Comparison of ENCODE assay signal across 26 cellular contexts in the genomic region with DNA sequence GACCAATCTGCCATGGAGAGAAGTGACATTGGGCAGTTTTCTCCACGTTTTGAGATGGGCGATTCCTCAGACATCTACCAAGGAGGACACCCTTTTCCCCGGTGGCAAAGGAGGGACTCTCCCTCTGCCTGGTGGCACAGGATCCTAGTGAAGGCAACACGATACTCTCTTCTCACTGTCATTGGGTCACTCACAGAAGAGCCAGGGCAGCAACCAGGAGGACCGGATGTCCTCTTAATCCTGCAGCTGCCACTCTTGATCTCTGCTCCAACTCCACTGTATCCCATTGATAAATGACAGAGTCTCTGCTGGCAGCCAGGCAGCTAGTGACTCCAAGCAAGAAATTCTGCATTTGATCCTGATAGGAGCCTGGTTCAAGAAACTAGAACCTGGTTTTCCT. TPM values are rescaled to one million over a fixed set of nuclear protein-coding genes. Genes with fewer than 3 reads are reported as not detected.
DNase-seq lines count a peak whose midpoint lies in the region; ATAC-seq, FAIRE-seq and TF ChIP-seq lines count a peak whose summit lies in the region.
"Had no signal": no experiment of that assay in that cellular context is flagged by ENCODE, and none has a peak within 500 bp of the region (broad histone marks: within the 10 kb centered on the region; RNA-seq: fewer than 3 reads in every experiment).

No MANE protein-coding gene starts in this region.

- no peak overlapping the region for H2AFZ ChIP-seq in astrocyte (ENCODE audit: low read depth, low read length)
- H2AFZ ChIP-seq: hepatocyte had no signal

- H4K20me1 ChIP-seq in astrocyte (ENCODE audit: insufficient read depth, low read length): peaks cover 27% of the 10 kb centered on the region

- no peak overlapping the region for H3K4me3 ChIP-seq in astrocyte (ENCODE audit: insufficient read depth, low read depth, low read length)
- H3K4me3 ChIP-seq in thyroid gland (replicated peaks in 1 of 3): no peak overlapping the region
- H3K4me3 ChIP-seq: hepatocyte, pancreas, SJSA1, skin epidermis had no signal

- no peak overlapping the region for H3K9ac ChIP-seq in astrocyte (ENCODE audit: low read length)

- DNase-seq in NCI-H2029 treated with DMSO at 0.1 percent for 48 hours (lab: John Stamatoyannopoulos, UW) (peak; percentile 48), astrocyte (ENCODE audit: low read depth) (no peak), myocyte (ENCODE audit: low read depth) (peak; percentile 85), thyroid gland (no peak), GM10266 (ENCODE audit: extremely low spot score) (no peak), GF-D8 (lab: John Stamatoyannopoulos, UW) (no peak)
- no peak for DNase-seq in stimulated activated naive CD8-positive, alpha-beta T cell treated with anti-CD3 and anti-CD28 coated beads, Interleukin-15, Interleukin-2, amounts not matched to agents 100 U/mL and 50 U/mL, for 24 hours
- DNase-seq: activated B cell treated with CpG ODN at 0.5 μM for 24 hours; activated CD4-positive, alpha-beta memory T cell treated with anti-CD3 and anti-CD28 coated beads, Interleukin-2, amount 10 ng/mL, durations not matched to agents 7 days and 5 days; activated naive CD4-positive, alpha-beta T cell treated with Interleukin-2 at 50 U/mL for 16 hours; COR-L47; endodermal cell; KBM-7; MV-4-11; naive thymus-derived CD8-positive, alpha-beta T cell; NCI-H1930; NCI-H446 treated with DMSO at 0.1 percent for 48 hours; pancreas; stimulated activated CD4-positive, alpha-beta T cell treated with anti-CD3 and anti-CD28 coated beads, Interleukin-4, amount 100 ng/mL, for 1 hour had no signal

- 81 to 84% methylated on average over 5 of the region's 5 CpGs for WGBS in thyroid gland, 2 donors

- peaks cover 95% of the 10 kb centered on the region for H3K79me2 ChIP-seq in astrocyte (ENCODE audit: insufficient read depth, low read length)

- no peaks in the 10 kb centered on the region for H3K27me3 Mint-ChIP-seq in astrocyte (ENCODE audit: low read depth, unreplicated experiment)
- H3K27me3 Mint-ChIP-seq: activated CD4-positive, alpha-beta memory T cell treated with anti-CD3 and anti-CD28 coated beads, Interleukin-2, amount 10 ng/mL, durations not matched to agents 7 days and 5 days had no signal

- H3K4me1 ChIP-seq in astrocyte (ENCODE audit: insufficient read depth, low read length) (peaks cover 43% of the 10 kb centered on the region), thyroid gland (peaks cover 51 to 69% of the 10 kb centered on the region in 2 donors)
- H3K4me1 ChIP-seq: pancreas had no signal

- FAIRE-seq in astrocyte (lab: Jason Lieb, UNC): no peak
- FAIRE-seq: GM18507, islet of Langerhans, pancreas had no signal

- no peak for TF ChIP-seq CTCF in astrocyte (IDR thresholded peaks at IDR 0.05; ENCODE audit: insufficient read depth, low read depth, low read length)
- no peak for TF ChIP-seq CTCF in thyroid gland (IDR thresholded peaks at IDR 0.05)
- no peak for TF ChIP-seq CTCF in GM10266 (IDR thresholded peaks at IDR 0.05; ENCODE audit: control insufficient read depth, insufficient read depth, low read depth, missing control alignments)

- TF ChIP-seq POLR2A in thyroid gland (IDR thresholded peaks at IDR 0.05): no peak

- ATAC-seq in stimulated activated naive CD8-positive, alpha-beta T cell treated with anti-CD3 and anti-CD28 coated beads, Interleukin-15, Interleukin-2, amounts not matched to agents 100 U/mL and 50 U/mL, for 24 hours: no peak
- ATAC-seq: naive thymus-derived CD8-positive, alpha-beta T cell; pancreas had no signal

- H3K27ac Mint-ChIP-seq in astrocyte (ENCODE audit: unreplicated experiment): peak overlapping the region; percentile 85
- H3K27ac Mint-ChIP-seq: activated B cell treated with CpG ODN at 0.5 μM for 24 hours; activated CD4-positive, alpha-beta memory T cell treated with anti-CD3 and anti-CD28 coated beads, Interleukin-2, amount 10 ng/mL, durations not matched to agents 7 days and 5 days; endodermal cell; memory B cell; naive thymus-derived CD8-positive, alpha-beta T cell; T-helper 2 cell treated with Interferon-gamma antibody and Interleukin-4, amounts not matched to agents 5 μg/mL and 100 μg/mL, for 36 hours had no signal

- peaks cover 47% of the 10 kb centered on the region for H3K36me3 Mint-ChIP-seq in astrocyte (ENCODE audit: low read depth, unreplicated experiment)
- H3K36me3 Mint-ChIP-seq: memory B cell; naive thymus-derived CD8-positive, alpha-beta T cell had no signal

- H3K27me3 ChIP-seq in astrocyte (ENCODE audit: insufficient read depth, low read length) (no peaks in the 10 kb centered on the region), thyroid gland (no peaks in the 10 kb centered on the region)
- H3K27me3 ChIP-seq: hepatocyte, pancreas, SJSA1 had no signal

- H3K9me3 ChIP-seq in astrocyte (ENCODE audit: insufficient read depth, low read depth, low read length) (no peaks in the 10 kb centered on the region), thyroid gland (no peaks in the 10 kb centered on the region)
- H3K9me3 ChIP-seq: pancreas, SJSA1 had no signal

- peaks cover 3% of the 10 kb centered on the region for H3K9me3 Mint-ChIP-seq in astrocyte (ENCODE audit: unreplicated experiment)
- H3K9me3 Mint-ChIP-seq: activated B cell treated with CpG ODN at 0.5 μM for 24 hours; activated CD4-positive, alpha-beta memory T cell treated with anti-CD3 and anti-CD28 coated beads, Interleukin-2, amount 10 ng/mL, durations not matched to agents 7 days and 5 days; naive thymus-derived CD8-positive, alpha-beta T cell; T-helper 2 cell treated with Interferon-gamma antibody and Interleukin-4, amounts not matched to agents 5 μg/mL and 100 μg/mL, for 36 hours had no signal

- H3K36me3 ChIP-seq in astrocyte (ENCODE audit: insufficient read depth, low read length): peaks cover 15% of the 10 kb centered on the region
- H3K36me3 ChIP-seq in thyroid gland: no peaks in the 10 kb centered on the region
- H3K36me3 ChIP-seq: pancreas had no signal

- H3K27ac ChIP-seq in astrocyte (ENCODE audit: low read depth, low read length): peak overlapping the region; percentile 92
- peak overlapping the region in 2 of 3 donors; percentile 48 to 56 for H3K27ac ChIP-seq in thyroid gland
- H3K27ac ChIP-seq: hepatocyte, pancreas had no signal

- intact Hi-C loops in thyroid gland (cut with DNase I): no loop called here

- no peak overlapping the region for H3K4me2 ChIP-seq in astrocyte (ENCODE audit: low read length)
- H3K4me2 ChIP-seq: hepatocyte had no signal

- H3K4me1 Mint-ChIP-seq in astrocyte (ENCODE audit: low read depth, unreplicated experiment): peaks cover 78% of the 10 kb centered on the region
- H3K4me1 Mint-ChIP-seq: activated B cell treated with CpG ODN at 0.5 μM for 24 hours; activated CD4-positive, alpha-beta memory T cell treated with anti-CD3 and anti-CD28 coated beads, Interleukin-2, amount 10 ng/mL, durations not matched to agents 7 days and 5 days; memory B cell had no signal

- H3K4me3 Mint-ChIP-seq in astrocyte (ENCODE audit: unreplicated experiment): peak overlapping the region; percentile 31
- H3K4me3 Mint-ChIP-seq: activated B cell treated with CpG ODN at 0.5 μM for 24 hours; activated CD4-positive, alpha-beta memory T cell treated with anti-CD3 and anti-CD28 coated beads, Interleukin-2, amount 10 ng/mL, durations not matched to agents 7 days and 5 days; endodermal cell; memory B cell; naive thymus-derived CD8-positive, alpha-beta T cell; T-helper 2 cell treated with Interferon-gamma antibody and Interleukin-4, amounts not matched to agents 5 μg/mL and 100 μg/mL, for 36 hours had no signal

RNA-seq across cellular contexts. Expression of a gene that starts 42.2 kb away (rescaled TPM):
- total RNA-seq in astrocyte (1,414 and 1,647 TPM in 2 replicates), myocyte (71.7 and 77.6 TPM in 2 replicates), thyroid gland (100 to 1,000 TPM in 3 of 4 donors, 10 to 100 TPM in 1; 97.6 to 193 (median 131) TPM)
- 261 TPM for polyA plus RNA-seq in myocyte (2012)
- total RNA-seq: activated B cell treated with CpG ODN at 0.5 μM for 24 hours; activated CD4-positive, alpha-beta memory T cell treated with anti-CD3 and anti-CD28 coated beads, Interleukin-2, amount 10 ng/mL, durations not matched to agents 7 days and 5 days; naive thymus-derived CD8-positive, alpha-beta T cell had no signal
- polyA plus RNA-seq: naive thymus-derived CD8-positive, alpha-beta T cell had no signal

RNA-seq across cellular contexts. Expression of a gene that starts 42.3 kb away (rescaled TPM):
- total RNA-seq in astrocyte (2,489 and 3,103 TPM in 2 replicates), myocyte (115 and 128 TPM in 2 replicates), thyroid gland (100 to 1,000 TPM in 2 of 4 donors, 10 to 100 TPM in 2; 71.3 to 161 (median 112) TPM)
- polyA plus RNA-seq in myocyte (2012): 251 TPM
- total RNA-seq: activated B cell treated with CpG ODN at 0.5 μM for 24 hours; activated CD4-positive, alpha-beta memory T cell treated with anti-CD3 and anti-CD28 coated beads, Interleukin-2, amount 10 ng/mL, durations not matched to agents 7 days and 5 days; naive thymus-derived CD8-positive, alpha-beta T cell had no signal
- polyA plus RNA-seq: naive thymus-derived CD8-positive, alpha-beta T cell had no signal

Comparison
In these comparisons a context has a peak if more than half of its experiments do, and no peak if none do; other contexts are left out.
1. DNase-seq: peak in NCI-H2029 treated with DMSO at 0.1 percent for 48 hours (single experiment) and myocyte (single experiment); none in astrocyte (single experiment), thyroid gland (0 of 2), GM10266 (single experiment), stimulated activated naive CD8-positive, alpha-beta T cell treated with anti-CD3 and anti-CD28 coated beads, Interleukin-15, Interleukin-2, amounts not matched to agents 100 U/mL and 50 U/mL, for 24 hours (single experiment) and GF-D8 (single experiment).
2. RNA of a gene that starts 42.3 kb away (total RNA-seq): 2,489 to 3,103 TPM in astrocyte; 115 to 128 TPM in myocyte and 71.3 to 161 TPM in thyroid gland; every median in the first group is over 10 times any median in the second.